Comparison of ENCODE assay signal across 19 cellular contexts in the genomic region with DNA sequence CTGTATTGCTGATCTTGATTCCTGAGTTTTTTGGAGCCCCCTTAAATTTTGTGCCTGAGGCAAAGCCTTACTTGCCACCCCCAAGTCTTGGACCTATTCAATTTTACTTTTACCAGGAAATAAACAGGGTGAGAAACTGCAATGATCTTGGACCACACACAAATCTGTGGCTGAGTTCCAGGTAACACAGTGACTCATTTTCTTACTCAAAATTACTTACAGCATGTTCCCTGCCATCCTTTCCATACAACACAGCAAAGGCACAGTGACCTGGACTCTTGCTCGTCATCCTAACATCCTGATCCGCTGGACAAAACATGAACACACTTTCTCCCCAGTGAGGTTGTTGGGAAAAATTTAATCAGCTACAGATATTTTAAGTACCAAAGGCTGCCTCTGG.
DNase-seq lines count a peak whose midpoint lies in the region; ATAC-seq, FAIRE-seq and TF ChIP-seq lines count a peak whose summit lies in the region.
"Had no signal": no experiment of that assay in that cellular context is flagged by ENCODE, and none has a peak within 500 bp of the region (broad histone marks: within the 10 kb centered on the region; RNA-seq: fewer than 3 reads in every experiment).

No MANE protein-coding gene starts in this region.

- H2AFZ ChIP-seq in PC-3 (ENCODE audit: low read length): no peak overlapping the region
- H2AFZ ChIP-seq in keratinocyte (ENCODE audit: control insufficient read depth, low read length): no peak overlapping the region

- no peak overlapping the region for H3K4me3 Mint-ChIP-seq in CD8-positive, alpha-beta memory T cell
- H3K4me3 Mint-ChIP-seq in endodermal cell: no peak overlapping the region
- H3K4me3 Mint-ChIP-seq: activated CD4-positive, alpha-beta T cell treated with anti-CD3 and anti-CD28 coated beads, Interleukin-2, amount 10 ng/mL, durations not matched to agents 24 days and 14 days had no signal

- H3K27me3 Mint-ChIP-seq in CD8-positive, alpha-beta memory T cell: peaks cover 0 to 1% of the 10 kb centered on the region in 2 donors
- no peaks in the 10 kb centered on the region for H3K27me3 Mint-ChIP-seq in endodermal cell (ENCODE audit: insufficient read depth)
- H3K27me3 Mint-ChIP-seq: activated CD4-positive, alpha-beta T cell treated with anti-CD3 and anti-CD28 coated beads, Interleukin-2, amount 10 ng/mL, durations not matched to agents 24 days and 14 days had no signal

- TF ChIP-seq CTCF in PC-3 (conservative IDR thresholded peaks at IDR 0.05; ENCODE audit: low read depth, low read length): no peak
- TF ChIP-seq CTCF in cardiac fibroblast (IDR thresholded peaks at IDR 0.05; ENCODE audit: low read depth, low read length): no peak
- no peak for TF ChIP-seq CTCF in keratinocyte (optimal IDR thresholded peaks at IDR 0.05 in 1 of 3, IDR thresholded peaks at IDR 0.05 in 1 of 3, conservative IDR thresholded peaks at IDR 0.05 in 1 of 3; ENCODE audit: extremely low read depth in 1 of 3, insufficient read depth in 2 of 3, low read length in 3 of 3)
- TF ChIP-seq CTCF in endodermal cell (conservative IDR thresholded peaks at IDR 0.05): no peak
- no peak for TF ChIP-seq CTCF in transverse colon (IDR thresholded peaks at IDR 0.05)

- peaks cover 10 to 30% (median 10%) of the 10 kb centered on the region in 3 donors for H3K36me3 Mint-ChIP-seq in CD8-positive, alpha-beta memory T cell
- H3K36me3 Mint-ChIP-seq in endodermal cell (ENCODE audit: low read depth): peaks cover 77% of the 10 kb centered on the region

- no peaks in the 10 kb centered on the region for H3K79me2 ChIP-seq in PC-3 (ENCODE audit: low read length)
- no peaks in the 10 kb centered on the region for H3K79me2 ChIP-seq in keratinocyte (ENCODE audit: control insufficient read depth, insufficient read depth, low read length)

- no peaks in the 10 kb centered on the region for H3K27me3 ChIP-seq in PC-3 (ENCODE audit: low read length)
- no peaks in the 10 kb centered on the region for H3K27me3 ChIP-seq in keratinocyte (ENCODE audit: control insufficient read depth, extremely low read depth, insufficient read depth, low read length)
- no peaks in the 10 kb centered on the region for H3K27me3 ChIP-seq in CD8-positive, alpha-beta memory T cell (ENCODE audit: insufficient read depth, low read length, poor library complexity, severe bottlenecking)
- H3K27me3 ChIP-seq in endodermal cell (ENCODE audit: control insufficient read depth, insufficient read depth, low read length, poor library complexity, severe bottlenecking): no peaks in the 10 kb centered on the region
- H3K27me3 ChIP-seq in transverse colon: no peaks in the 10 kb centered on the region
- H3K27me3 ChIP-seq: suprapubic skin had no signal

- 92% methylated on average over 2 of the region's 2 CpGs; no CpG with 5 or more reads in 1 of the 2 experiments for WGBS in endodermal cell (ENCODE audit: insufficient coverage in 1 of 2, insufficient read length in 1 of 2), 2 experiments
- 96% methylated on average over 2 of the region's 2 CpGs; no CpG with 5 or more reads in 1 of the 2 donors for WGBS in transverse colon (ENCODE audit: low coverage in 1 of 2), 2 donors

- in situ Hi-C loops in transverse colon (cut with MboI; ENCODE audit: low pct_ligation_motif_present in 1 of 4, low pct_unique_long_range_greater_than_20kb in 1 of 4, low sequenced_read_pairs in 3 of 4): no loop called here

- H3F3A ChIP-seq in PC-3 (ENCODE audit: low read length, unreplicated experiment): no peaks in the 10 kb centered on the region

- H3K9ac ChIP-seq in PC-3 (ENCODE audit: low read length) (peak overlapping the region; percentile 59), keratinocyte (ENCODE audit: control insufficient read depth, extremely low read depth, insufficient read depth, low read length) (no peak overlapping the region), endodermal cell (ENCODE audit: extremely low read depth, low read length, poor library complexity, severe bottlenecking) (no peak overlapping the region)

- H4K20me1 ChIP-seq in PC-3 (ENCODE audit: low read length): no peaks in the 10 kb centered on the region
- H4K20me1 ChIP-seq in keratinocyte (ENCODE audit: control insufficient read depth, extremely low read depth, insufficient read depth, low read length): no peaks in the 10 kb centered on the region

- peaks cover 3% of the 10 kb centered on the region for H3K9me1 ChIP-seq in keratinocyte (ENCODE audit: control insufficient read depth, extremely low read depth, insufficient read depth, low read length)

- peaks cover 15% of the 10 kb centered on the region for H3K36me3 ChIP-seq in PC-3 (ENCODE audit: low read depth, low read length)
- H3K36me3 ChIP-seq in keratinocyte (ENCODE audit: control insufficient read depth in 2 of 2, extremely low read depth in 1 of 2, insufficient read depth in 2 of 2, low read length in 2 of 2): no peaks in the 10 kb centered on the region
- no peaks in the 10 kb centered on the region for H3K36me3 ChIP-seq in CD8-positive, alpha-beta memory T cell (ENCODE audit: insufficient read depth, low read length)
- peaks cover 21% of the 10 kb centered on the region for H3K36me3 ChIP-seq in endodermal cell (ENCODE audit: control insufficient read depth, insufficient read depth, low read length)
- H3K36me3 ChIP-seq in transverse colon: no peaks in the 10 kb centered on the region
- H3K36me3 ChIP-seq: suprapubic skin had no signal

- H3K9me3 ChIP-seq in PC-3 (ENCODE audit: low read length) (no peaks in the 10 kb centered on the region), keratinocyte (ENCODE audit: control insufficient read depth, low read depth, low read length) (no peaks in the 10 kb centered on the region), endodermal cell (ENCODE audit: control insufficient read depth, low read length) (peaks cover 16% of the 10 kb centered on the region), transverse colon (no peaks in the 10 kb centered on the region)
- H3K9me3 ChIP-seq in CD8-positive, alpha-beta memory T cell (ENCODE audit: low read length): no peaks in the 10 kb centered on the region
- H3K9me3 ChIP-seq: suprapubic skin had no signal

- H3K4me2 ChIP-seq in PC-3 (ENCODE audit: low read length): peak overlapping the region; percentile 33; the same call in 1 of the 2 replicates
- H3K4me2 ChIP-seq in keratinocyte (ENCODE audit: control insufficient read depth, extremely low read depth, insufficient read depth, low read depth, low read length): peak overlapping the region; percentile 56

- H3K9me3 Mint-ChIP-seq in CD8-positive, alpha-beta memory T cell: no peaks in the 10 kb centered on the region
- H3K9me3 Mint-ChIP-seq in endodermal cell: no peaks in the 10 kb centered on the region
- H3K9me3 Mint-ChIP-seq: activated CD4-positive, alpha-beta T cell treated with anti-CD3 and anti-CD28 coated beads, Interleukin-2, amount 10 ng/mL, durations not matched to agents 24 days and 14 days had no signal

- ATAC-seq in PC-3: peak; percentile 83
- ATAC-seq: GM12878 had no signal

- dilution Hi-C loops in keratinocyte (cut with MboI; ENCODE audit: extremely low pct_ligation_motif_present, low sequenced_read_pairs): no loop called here

- no peak for TF ChIP-seq POLR2A in transverse colon (IDR thresholded peaks at IDR 0.05)

- H3K4me1 ChIP-seq in PC-3 (ENCODE audit: insufficient read depth, low read length): peaks cover 40% of the 10 kb centered on the region
- H3K4me1 ChIP-seq in keratinocyte (ENCODE audit: control insufficient read depth, extremely low read depth, insufficient read depth, low read length): peaks cover 26% of the 10 kb centered on the region
- H3K4me1 ChIP-seq in CD8-positive, alpha-beta memory T cell (ENCODE audit: insufficient read depth, low read length): no peaks in the 10 kb centered on the region
- no peaks in the 10 kb centered on the region for H3K4me1 ChIP-seq in endodermal cell (ENCODE audit: control insufficient read depth, insufficient read depth, low read length)
- no peaks in the 10 kb centered on the region for H3K4me1 ChIP-seq in transverse colon
- H3K4me1 ChIP-seq: suprapubic skin had no signal

- CTCF ChIA-PET in PC-3 (lab: Charles Lee): interaction anchor here (0.6 kb wide), 2 partner anchors 258 to 450 kb away, joined by 3 read pairs; no protein-coding TSS in a partner anchor
- CTCF ChIA-PET in CD8-positive, alpha-beta memory T cell (lab: Charles Lee): no interaction called here

- FAIRE-seq in keratinocyte (lab: Jason Lieb, UNC): peak; percentile 92
- FAIRE-seq: GM12878 had no signal

- peaks cover 0 to 4% (median 3%) of the 10 kb centered on the region in 3 donors for H3K4me1 Mint-ChIP-seq in CD8-positive, alpha-beta memory T cell
- H3K4me1 Mint-ChIP-seq in endodermal cell: peaks cover 41% of the 10 kb centered on the region

- intact Hi-C loops in PC-3 (cut with micrococcal nuclease) (loop anchor here (5.0 to 10.0 kb wide), 2 partner anchors 68 to 114 kb away; no protein-coding TSS in a partner anchor), transverse colon (cut with DNase I; ENCODE audit: low total_unique reads) (no loop called here)

- BruUV-seq in PC-3 (replicated peaks; lab: Mats Ljungman, UMichigan): no TSS peak

- TF ChIP-seq EP300 in transverse colon (IDR thresholded peaks at IDR 0.05; ENCODE audit: low read depth): no peak

- H3K27ac ChIP-seq in PC-3 (ENCODE audit: low read length): peak overlapping the region; percentile 91
- H3K27ac ChIP-seq in keratinocyte (ENCODE audit: control insufficient read depth, insufficient read depth, low read length): peak overlapping the region; percentile 21
- no peak overlapping the region for H3K27ac ChIP-seq in CD8-positive, alpha-beta memory T cell (ENCODE audit: low read depth, low read length)
- no peak overlapping the region for H3K27ac ChIP-seq in endodermal cell (ENCODE audit: low read depth, low read length)
- H3K27ac ChIP-seq in transverse colon: no peak overlapping the region
- H3K27ac ChIP-seq: suprapubic skin had no signal

- H3K27ac Mint-ChIP-seq in CD8-positive, alpha-beta memory T cell: no peak overlapping the region
- no peak overlapping the region for H3K27ac Mint-ChIP-seq in endodermal cell
- H3K27ac Mint-ChIP-seq: activated CD4-positive, alpha-beta T cell treated with anti-CD3 and anti-CD28 coated beads, Interleukin-2, amount 10 ng/mL, durations not matched to agents 24 days and 14 days had no signal

- H3K4me3 ChIP-seq in PC-3 (ENCODE audit: low read length) (no peak overlapping the region), cardiac fibroblast (replicated peaks in 1 of 2; ENCODE audit: low read depth in 2 of 2, low read length in 2 of 2) (no peak overlapping the region), keratinocyte (ENCODE audit: control insufficient read depth in 2 of 3, extremely low read depth in 1 of 3, insufficient read depth in 2 of 3, low read depth in 1 of 3, low read length in 3 of 3) (no peak overlapping the region), endodermal cell (ENCODE audit: low read length) (no peak overlapping the region), transverse colon (no peak overlapping the region)
- H3K4me3 ChIP-seq in CD8-positive, alpha-beta memory T cell (ENCODE audit: low read length): no peak overlapping the region
- H3K4me3 ChIP-seq: GM12878, suprapubic skin had no signal

- POLR2A ChIA-PET in PC-3 (lab: Charles Lee; ENCODE audit: unreplicated experiment): no interaction called here
- POLR2A ChIA-PET in CD8-positive, alpha-beta memory T cell (lab: Charles Lee): no interaction called here

- H3K9me2 ChIP-seq in PC-3 (replicated peaks; ENCODE audit: low read length): no peaks in the 10 kb centered on the region

- DNase-seq in Daoy (ENCODE audit: low read depth) (peak; percentile 19), PC-3 (peak; percentile 79), cardiac fibroblast (ENCODE audit: low read depth in 2 of 2) (peak; percentile 65 to 75), keratinocyte (ENCODE audit: low read depth, low spot score) (peak; percentile 53), NCI-H2227 (lab: John Stamatoyannopoulos, UW; ENCODE audit: unreplicated experiment) (no peak), endodermal cell (no peak), transverse colon (no peak)
- no peak for DNase-seq in CD8-positive, alpha-beta memory T cell
- DNase-seq: activated CD4-positive, alpha-beta T cell treated with anti-CD3 and anti-CD28 coated beads, Interleukin-2, amount 10 ng/mL, durations not matched to agents 24 days and 14 days; activated T-cell treated with anti-CD3 and anti-CD28 coated beads, Interleukin-2, amount 50 U/mL, for 48 hours; anterior cingulate cortex; C1 segment of cervical spinal cord; DMS79; effector CD8-positive, alpha-beta T cell; head of caudate nucleus; NCI-H510A treated with DMSO at 0.1 percent for 48 hours; posterior cingulate gyrus had no signal

Comparison
In these comparisons a context has a peak if more than half of its experiments do, and no peak if none do; other contexts are left out.
1. DNase-seq: peak in Daoy (single experiment), PC-3 (single experiment), cardiac fibroblast (2 of 2) and keratinocyte (single experiment); none in CD8-positive, alpha-beta memory T cell (0 of 5), NCI-H2227 (single experiment), endodermal cell (single experiment) and transverse colon (single experiment).
2. H3K27ac ChIP-seq: peak in PC-3 (single experiment) and keratinocyte (single experiment); none in CD8-positive, alpha-beta memory T cell (single experiment), endodermal cell (single experiment) and transverse colon (0 of 4).